Comparison of ENCODE assay signal across 1 cellular context in the genomic region with DNA sequence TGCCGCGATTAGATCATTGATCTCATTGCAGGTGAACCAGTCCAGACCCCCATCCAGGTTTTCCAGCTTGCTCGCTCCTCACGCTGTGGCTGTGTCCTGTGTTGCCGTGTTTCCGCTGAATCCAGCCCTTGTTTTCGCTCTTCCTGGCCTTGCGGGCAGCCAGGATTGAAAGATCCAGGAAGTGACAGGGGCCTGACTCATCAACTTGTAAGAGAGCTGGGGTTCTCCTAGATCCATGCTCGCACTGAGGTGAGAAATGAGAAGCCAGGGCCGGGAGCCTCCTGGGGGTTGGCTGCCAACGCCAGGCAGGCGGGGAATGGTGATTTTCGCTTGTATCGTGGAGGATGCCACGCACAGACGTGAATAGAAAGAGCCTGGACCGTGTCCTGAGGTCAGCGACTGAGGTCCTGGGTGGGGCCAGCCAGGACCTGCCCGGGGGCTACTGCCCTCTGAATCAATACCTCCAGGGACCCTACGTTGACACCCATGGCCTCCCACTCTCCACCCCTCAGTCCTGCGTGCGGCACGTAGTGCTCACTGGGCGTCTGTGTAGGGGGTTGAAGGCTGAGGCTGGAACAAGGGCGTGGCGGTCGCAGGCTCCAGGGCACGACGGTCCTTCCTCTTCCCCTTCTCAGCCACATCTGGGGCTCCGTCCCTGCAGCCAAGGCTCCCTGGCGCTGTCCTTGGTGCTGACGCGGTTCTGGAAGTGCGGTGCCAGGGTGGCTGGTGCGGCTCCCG.
TF ChIP-seq lines count a peak whose summit lies in the region.

No MANE protein-coding gene starts in this region.

TF ChIP-seq in HepG2, 621 proteins besides CTCF, POLR2A, EP300 and RAD21 (continued from another document and continues in another):
- peak; percentile 49; the same call in 1 of the 2 replicates for TF ChIP-seq SIX1 (CRISPR knock-in tag; IDR thresholded peaks at IDR 0.05; ENCODE audit: borderline replicate concordance)
- TF ChIP-seq, protein P1, sequence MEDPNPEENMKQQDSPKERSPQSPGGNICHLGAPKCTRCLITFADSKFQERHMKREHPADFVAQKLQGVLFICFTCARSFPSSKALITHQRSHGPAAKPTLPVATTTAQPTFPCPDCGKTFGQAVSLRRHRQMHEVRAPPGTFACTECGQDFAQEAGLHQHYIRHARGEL (CRISPR knock-in tag; IDR thresholded peaks at IDR 0.05): no peak; the same call in 1 of the 2 replicates
- TF ChIP-seq, protein P2, sequence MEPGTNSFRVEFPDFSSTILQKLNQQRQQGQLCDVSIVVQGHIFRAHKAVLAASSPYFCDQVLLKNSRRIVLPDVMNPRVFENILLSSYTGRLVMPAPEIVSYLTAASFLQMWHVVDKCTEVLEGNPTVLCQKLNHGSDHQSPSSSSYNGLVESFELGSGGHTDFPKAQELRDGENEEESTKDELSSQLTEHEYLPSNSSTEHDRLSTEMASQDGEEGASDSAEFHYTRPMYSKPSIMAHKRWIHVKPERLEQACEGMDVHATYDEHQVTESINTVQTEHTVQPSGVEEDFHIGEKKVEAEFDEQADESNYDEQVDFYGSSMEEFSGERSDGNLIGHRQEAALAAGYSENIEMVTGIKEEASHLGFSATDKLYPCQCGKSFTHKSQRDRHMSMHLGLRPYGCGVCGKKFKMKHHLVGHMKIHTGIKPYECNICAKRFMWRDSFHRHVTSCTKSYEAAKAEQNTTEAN (CRISPR knock-in tag; conservative IDR thresholded peaks at IDR 0.05): peak; percentile 87
- 0 out of 2 replicates have a peak, but pooled peaks have one; percentile 46 for TF ChIP-seq SMAD1 (CRISPR knock-in tag; IDR thresholded peaks at IDR 0.05; ENCODE audit: borderline replicate concordance, low read depth)
- TF ChIP-seq CAMTA2 (CRISPR knock-in tag; IDR thresholded peaks at IDR 0.05; ENCODE audit: borderline replicate concordance): no peak; the same call in 1 of the 2 replicates
- TF ChIP-seq ZNF768 (CRISPR knock-in tag; IDR thresholded peaks at IDR 0.05): peak; percentile 83
- TF ChIP-seq NAIF1 (CRISPR knock-in tag; IDR thresholded peaks at IDR 0.05; ENCODE audit: borderline replicate concordance): peak; percentile 90
- peak; percentile 91 for TF ChIP-seq MXD4 (CRISPR knock-in tag; IDR thresholded peaks at IDR 0.05)
- TF ChIP-seq, protein P3, sequence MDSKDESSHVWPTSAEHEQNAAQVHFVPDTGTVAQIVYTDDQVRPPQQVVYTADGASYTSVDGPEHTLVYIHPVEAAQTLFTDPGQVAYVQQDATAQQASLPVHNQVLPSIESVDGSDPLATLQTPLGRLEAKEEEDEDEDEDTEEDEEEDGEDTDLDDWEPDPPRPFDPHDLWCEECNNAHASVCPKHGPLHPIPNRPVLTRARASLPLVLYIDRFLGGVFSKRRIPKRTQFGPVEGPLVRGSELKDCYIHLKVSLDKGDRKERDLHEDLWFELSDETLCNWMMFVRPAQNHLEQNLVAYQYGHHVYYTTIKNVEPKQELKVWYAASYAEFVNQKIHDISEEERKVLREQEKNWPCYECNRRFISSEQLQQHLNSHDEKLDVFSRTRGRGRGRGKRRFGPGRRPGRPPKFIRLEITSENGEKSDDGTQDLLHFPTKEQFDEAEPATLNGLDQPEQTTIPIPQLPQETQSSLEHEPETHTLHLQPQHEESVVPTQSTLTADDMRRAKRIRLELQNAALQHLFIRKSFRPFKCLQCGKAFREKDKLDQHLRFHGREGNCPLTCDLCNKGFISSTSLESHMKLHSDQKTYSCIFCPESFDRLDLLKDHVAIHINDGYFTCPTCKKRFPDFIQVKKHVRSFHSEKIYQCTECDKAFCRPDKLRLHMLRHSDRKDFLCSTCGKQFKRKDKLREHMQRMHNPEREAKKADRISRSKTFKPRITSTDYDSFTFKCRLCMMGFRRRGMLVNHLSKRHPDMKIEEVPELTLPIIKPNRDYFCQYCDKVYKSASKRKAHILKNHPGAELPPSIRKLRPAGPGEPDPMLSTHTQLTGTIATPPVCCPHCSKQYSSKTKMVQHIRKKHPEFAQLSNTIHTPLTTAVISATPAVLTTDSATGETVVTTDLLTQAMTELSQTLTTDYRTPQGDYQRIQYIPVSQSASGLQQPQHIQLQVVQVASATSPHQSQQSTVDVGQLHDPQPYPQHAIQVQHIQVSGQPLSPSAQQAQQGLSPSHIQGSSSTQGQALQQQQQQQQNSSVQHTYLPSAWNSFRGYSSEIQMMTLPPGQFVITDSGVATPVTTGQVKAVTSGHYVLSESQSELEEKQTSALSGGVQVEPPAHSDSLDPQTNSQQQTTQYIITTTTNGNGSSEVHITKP (CRISPR knock-in tag; IDR thresholded peaks at IDR 0.05; ENCODE audit: low read depth): peak; percentile 72
- TF ChIP-seq NCOA5 (CRISPR knock-in tag; IDR thresholded peaks at IDR 0.05): no peak
- peak; percentile 20; the same call in 1 of the 2 replicates for TF ChIP-seq ZC3H13 (CRISPR knock-in tag; IDR thresholded peaks at IDR 0.05)
- TF ChIP-seq ZNF543 (CRISPR knock-in tag; IDR thresholded peaks at IDR 0.05): peak; percentile 74
- TF ChIP-seq MAFF (IDR thresholded peaks at IDR 0.05; ENCODE audit: low read depth, low read length): peak; percentile 87
- no peak for TF ChIP-seq CHD4 (IDR thresholded peaks at IDR 0.05; ENCODE audit: borderline replicate concordance, low read length)
- TF ChIP-seq NONO (IDR thresholded peaks at IDR 0.05): no peak
- peak; percentile 93 for TF ChIP-seq NONO (CRISPR knock-in tag; conservative IDR thresholded peaks at IDR 0.05)
- peak; percentile 91 for TF ChIP-seq ZNF83 (CRISPR knock-in tag; IDR thresholded peaks at IDR 0.05; ENCODE audit: borderline replicate concordance)
- TF ChIP-seq ISX (CRISPR knock-in tag; conservative IDR thresholded peaks at IDR 0.05): peak; percentile 98; the same call in 1 of the 2 replicates
- peak; percentile 84 for TF ChIP-seq ZNF605 (CRISPR knock-in tag; IDR thresholded peaks at IDR 0.05)
- TF ChIP-seq ZNF672 (CRISPR knock-in tag; IDR thresholded peaks at IDR 0.05): no peak
- TF ChIP-seq ZFP36L2 (CRISPR knock-in tag; IDR thresholded peaks at IDR 0.05): peak; percentile 94
- peak; percentile 99 for TF ChIP-seq ZMYM3 (CRISPR knock-in tag; IDR thresholded peaks at IDR 0.05)
- TF ChIP-seq ATF7 (IDR thresholded peaks at IDR 0.05): 0 out of 2 replicates have a peak, but pooled peaks have one; percentile 44
- peak; percentile 80 for TF ChIP-seq ATF7 (CRISPR knock-in tag; IDR thresholded peaks at IDR 0.05)
- TF ChIP-seq ZNF598 (CRISPR knock-in tag; IDR thresholded peaks at IDR 0.05; ENCODE audit: borderline replicate concordance): no peak; the same call in 1 of the 2 replicates
- TF ChIP-seq ATM (IDR thresholded peaks at IDR 0.05; ENCODE audit: borderline replicate concordance): no peak
- peak; percentile 79 for TF ChIP-seq CREB1 (IDR thresholded peaks at IDR 0.05)
- peak; percentile 90 for TF ChIP-seq CREB1 (CRISPR knock-in tag; IDR thresholded peaks at IDR 0.05)
- peak; percentile 60; the same call in 1 of the 2 replicates for TF ChIP-seq SNAPC2 (CRISPR knock-in tag; IDR thresholded peaks at IDR 0.05)
- TF ChIP-seq, protein P4, sequence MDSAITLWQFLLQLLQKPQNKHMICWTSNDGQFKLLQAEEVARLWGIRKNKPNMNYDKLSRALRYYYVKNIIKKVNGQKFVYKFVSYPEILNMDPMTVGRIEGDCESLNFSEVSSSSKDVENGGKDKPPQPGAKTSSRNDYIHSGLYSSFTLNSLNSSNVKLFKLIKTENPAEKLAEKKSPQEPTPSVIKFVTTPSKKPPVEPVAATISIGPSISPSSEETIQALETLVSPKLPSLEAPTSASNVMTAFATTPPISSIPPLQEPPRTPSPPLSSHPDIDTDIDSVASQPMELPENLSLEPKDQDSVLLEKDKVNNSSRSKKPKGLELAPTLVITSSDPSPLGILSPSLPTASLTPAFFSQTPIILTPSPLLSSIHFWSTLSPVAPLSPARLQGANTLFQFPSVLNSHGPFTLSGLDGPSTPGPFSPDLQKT (CRISPR knock-in tag; IDR thresholded peaks at IDR 0.05; ENCODE audit: borderline replicate concordance): peak; percentile 90; the same call in 1 of the 2 replicates
- peak; percentile 91 for TF ChIP-seq MEF2D (CRISPR knock-in tag; IDR thresholded peaks at IDR 0.05)
- TF ChIP-seq, protein P5, sequence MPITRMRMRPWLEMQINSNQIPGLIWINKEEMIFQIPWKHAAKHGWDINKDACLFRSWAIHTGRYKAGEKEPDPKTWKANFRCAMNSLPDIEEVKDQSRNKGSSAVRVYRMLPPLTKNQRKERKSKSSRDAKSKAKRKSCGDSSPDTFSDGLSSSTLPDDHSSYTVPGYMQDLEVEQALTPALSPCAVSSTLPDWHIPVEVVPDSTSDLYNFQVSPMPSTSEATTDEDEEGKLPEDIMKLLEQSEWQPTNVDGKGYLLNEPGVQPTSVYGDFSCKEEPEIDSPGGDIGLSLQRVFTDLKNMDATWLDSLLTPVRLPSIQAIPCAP (CRISPR knock-in tag; IDR thresholded peaks at IDR 0.05; ENCODE audit: low read depth): 0 out of 2 replicates have a peak, but pooled peaks have one; percentile 52
- no peak; a peak in 1 of 4 replicates for TF ChIP-seq NR2F1 (CRISPR knock-in tag; IDR thresholded peaks at IDR 0.05)
- peak; percentile 86 for TF ChIP-seq ZSCAN22 (CRISPR knock-in tag; IDR thresholded peaks at IDR 0.05)
- TF ChIP-seq, protein P6, sequence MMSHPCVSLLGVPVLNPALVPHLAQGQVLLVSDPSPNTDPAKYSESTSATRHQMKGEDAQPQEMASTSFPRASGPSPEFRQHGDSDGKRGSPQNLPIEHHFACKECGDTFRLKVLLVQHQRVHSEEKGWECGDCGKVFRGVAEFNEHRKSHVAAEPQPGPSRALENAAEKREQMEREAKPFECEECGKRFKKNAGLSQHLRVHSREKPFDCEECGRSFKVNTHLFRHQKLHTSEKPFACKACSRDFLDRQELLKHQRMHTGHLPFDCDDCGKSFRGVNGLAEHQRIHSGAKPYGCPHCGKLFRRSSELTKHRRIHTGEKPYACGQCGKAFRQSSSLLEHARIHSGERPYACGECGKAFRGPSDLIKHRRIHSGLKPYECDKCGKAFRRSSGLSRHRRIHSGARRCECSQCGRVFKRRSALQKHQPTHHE (CRISPR knock-in tag; IDR thresholded peaks at IDR 0.05; ENCODE audit: borderline replicate concordance): peak; percentile 69; the same call in 1 of the 2 replicates
- peak; percentile 98 for TF ChIP-seq FOSL2 (CRISPR knock-in tag; IDR thresholded peaks at IDR 0.05)
- TF ChIP-seq MIER3 (CRISPR knock-in tag; IDR thresholded peaks at IDR 0.05; ENCODE audit: borderline replicate concordance): peak; percentile 88; the same call in 1 of the 2 replicates
- TF ChIP-seq, protein P7, sequence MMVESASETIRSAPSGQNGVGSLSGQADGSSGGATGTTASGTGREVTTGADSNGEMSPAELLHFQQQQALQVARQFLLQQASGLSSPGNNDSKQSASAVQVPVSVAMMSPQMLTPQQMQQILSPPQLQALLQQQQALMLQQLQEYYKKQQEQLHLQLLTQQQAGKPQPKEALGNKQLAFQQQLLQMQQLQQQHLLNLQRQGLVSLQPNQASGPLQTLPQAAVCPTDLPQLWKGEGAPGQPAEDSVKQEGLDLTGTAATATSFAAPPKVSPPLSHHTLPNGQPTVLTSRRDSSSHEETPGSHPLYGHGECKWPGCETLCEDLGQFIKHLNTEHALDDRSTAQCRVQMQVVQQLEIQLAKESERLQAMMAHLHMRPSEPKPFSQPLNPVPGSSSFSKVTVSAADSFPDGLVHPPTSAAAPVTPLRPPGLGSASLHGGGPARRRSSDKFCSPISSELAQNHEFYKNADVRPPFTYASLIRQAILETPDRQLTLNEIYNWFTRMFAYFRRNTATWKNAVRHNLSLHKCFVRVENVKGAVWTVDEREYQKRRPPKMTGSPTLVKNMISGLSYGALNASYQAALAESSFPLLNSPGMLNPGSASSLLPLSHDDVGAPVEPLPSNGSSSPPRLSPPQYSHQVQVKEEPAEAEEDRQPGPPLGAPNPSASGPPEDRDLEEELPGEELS (CRISPR knock-in tag; IDR thresholded peaks at IDR 0.05): peak; percentile 75
- TF ChIP-seq GATAD2A (CRISPR knock-in tag; IDR thresholded peaks at IDR 0.05): peak; percentile 89
- TF ChIP-seq BCL6 (CRISPR knock-in tag; IDR thresholded peaks at IDR 0.05): peak; percentile 64
- TF ChIP-seq U2AF2 (IDR thresholded peaks at IDR 0.05; ENCODE audit: low read depth, low read length): no peak
- peak; percentile 96 for TF ChIP-seq ARNT2 (CRISPR knock-in tag; IDR thresholded peaks at IDR 0.05; ENCODE audit: low read depth)
- peak; percentile 85 for TF ChIP-seq KDM2A (CRISPR knock-in tag; IDR thresholded peaks at IDR 0.05; ENCODE audit: borderline replicate concordance, low read depth)
- TF ChIP-seq BHLHE40 (IDR thresholded peaks at IDR 0.05; ENCODE audit: low read length): peak; percentile 72
- TF ChIP-seq, protein P8, sequence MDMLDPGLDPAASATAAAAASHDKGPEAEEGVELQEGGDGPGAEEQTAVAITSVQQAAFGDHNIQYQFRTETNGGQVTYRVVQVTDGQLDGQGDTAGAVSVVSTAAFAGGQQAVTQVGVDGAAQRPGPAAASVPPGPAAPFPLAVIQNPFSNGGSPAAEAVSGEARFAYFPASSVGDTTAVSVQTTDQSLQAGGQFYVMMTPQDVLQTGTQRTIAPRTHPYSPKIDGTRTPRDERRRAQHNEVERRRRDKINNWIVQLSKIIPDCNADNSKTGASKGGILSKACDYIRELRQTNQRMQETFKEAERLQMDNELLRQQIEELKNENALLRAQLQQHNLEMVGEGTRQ (IDR thresholded peaks at IDR 0.05; ENCODE audit: low read depth, low read length): no peak
- TF ChIP-seq, protein P8 (CRISPR knock-in tag; IDR thresholded peaks at IDR 0.05; ENCODE audit: borderline replicate concordance): no peak
- TF ChIP-seq KAT8 (CRISPR knock-in tag; IDR thresholded peaks at IDR 0.05): peak; percentile 91
- TF ChIP-seq JUN (CRISPR knock-in tag; IDR thresholded peaks at IDR 0.05): peak; percentile 69
- no peak for TF ChIP-seq TBP (CRISPR knock-in tag; IDR thresholded peaks at IDR 0.05)
- TF ChIP-seq SIX4 (CRISPR knock-in tag; IDR thresholded peaks at IDR 0.05): peak; percentile 86; the same call in 1 of the 2 replicates
- TF ChIP-seq MED1 (CRISPR knock-in tag; IDR thresholded peaks at IDR 0.05): peak; percentile 90
- TF ChIP-seq HNRNPK (IDR thresholded peaks at IDR 0.05; ENCODE audit: low read depth, low read length, poor library complexity, severe bottlenecking): no peak
- TF ChIP-seq, protein P9, sequence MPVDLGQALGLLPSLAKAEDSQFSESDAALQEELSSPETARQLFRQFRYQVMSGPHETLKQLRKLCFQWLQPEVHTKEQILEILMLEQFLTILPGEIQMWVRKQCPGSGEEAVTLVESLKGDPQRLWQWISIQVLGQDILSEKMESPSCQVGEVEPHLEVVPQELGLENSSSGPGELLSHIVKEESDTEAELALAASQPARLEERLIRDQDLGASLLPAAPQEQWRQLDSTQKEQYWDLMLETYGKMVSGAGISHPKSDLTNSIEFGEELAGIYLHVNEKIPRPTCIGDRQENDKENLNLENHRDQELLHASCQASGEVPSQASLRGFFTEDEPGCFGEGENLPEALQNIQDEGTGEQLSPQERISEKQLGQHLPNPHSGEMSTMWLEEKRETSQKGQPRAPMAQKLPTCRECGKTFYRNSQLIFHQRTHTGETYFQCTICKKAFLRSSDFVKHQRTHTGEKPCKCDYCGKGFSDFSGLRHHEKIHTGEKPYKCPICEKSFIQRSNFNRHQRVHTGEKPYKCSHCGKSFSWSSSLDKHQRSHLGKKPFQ (CRISPR knock-in tag; IDR thresholded peaks at IDR 0.05; ENCODE audit: insufficient replicate concordance): peak; percentile 94
